ENCODE assay signal across 8 cellular contexts in genomic region chr1:93753766-93754763, GRCh38.
DNase-seq lines count a peak whose midpoint lies in the region; ATAC-seq, FAIRE-seq and TF ChIP-seq lines count a peak whose summit lies in the region.

No MANE protein-coding gene starts in this region.

- DNase-seq in GM04503 (ENCODE audit: low read depth) (peak; percentile 72), RPMI8226 (peak; percentile 6), endothelial cell of umbilical vein (ENCODE audit: low read depth, low spot score) (peak; percentile 80), neural crest cell (ENCODE audit: low read depth, low spot score) (no peak), small intestine (no peak), SHP77 treated with DMSO at 0.1 percent for 48 hours (lab: John Stamatoyannopoulos, UW) (no peak)
- DNase-seq in central memory CD4-positive, alpha-beta T cell = no peak

- intact Hi-C loops in endothelial cell of umbilical vein (cut with micrococcal nuclease) = loop anchor here (1.0 to 5.0 kb wide), 3 partner anchors 25 to 127 kb away; no protein-coding TSS in a partner anchor

- WGBS in small intestine, 3 donors = 59 to 86% (median 78%) methylated on average over 6 of the region's 6 CpGs

- peak overlapping the region; percentile 9 for H3K4me2 ChIP-seq in endothelial cell of umbilical vein (ENCODE audit: insufficient read depth, low read length)

- no TSS peak for BruUV-seq in endothelial cell of umbilical vein (replicated peaks; lab: Mats Ljungman, UMichigan)

- peaks cover 58% of the 10 kb centered on the region for H3K4me1 Mint-ChIP-seq in neural crest cell

- no peak for TF ChIP-seq POLR2A in endothelial cell of umbilical vein (IDR thresholded peaks at IDR 0.05; ENCODE audit: low read depth, low read length)

- H3K4me3 ChIP-seq in endothelial cell of umbilical vein (replicated peaks in 1 of 3; ENCODE audit: insufficient read depth in 1 of 3, low read depth in 1 of 3, low read length in 3 of 3) (no peak overlapping the region), small intestine (ENCODE audit: low read depth in 1 of 2, low read length in 2 of 2) (no peak overlapping the region)

- no peaks in the 10 kb centered on the region for H3K9me3 ChIP-seq in endothelial cell of umbilical vein (replicated peaks; ENCODE audit: control insufficient read depth, insufficient read depth, low read length)
- no peaks in the 10 kb centered on the region for H3K9me3 ChIP-seq in small intestine (ENCODE audit: control insufficient read depth, low read depth)

- no peaks in the 10 kb centered on the region for H3K79me2 ChIP-seq in endothelial cell of umbilical vein (ENCODE audit: control insufficient read depth, insufficient read depth, low read length)

- H3K4me1 ChIP-seq in endothelial cell of umbilical vein (ENCODE audit: control insufficient read depth, extremely low read depth, insufficient read depth, low read length) (peaks cover 17% of the 10 kb centered on the region), small intestine (ENCODE audit: control insufficient read depth in 2 of 2, insufficient read depth in 1 of 2, low read depth in 1 of 2, low read length in 1 of 2) (no peaks in the 10 kb centered on the region)

- CTCF ChIA-PET in endothelial cell of umbilical vein (lab: Charles Lee) = interaction anchor here (0.6 to 2.5 kb wide), 9 partner anchors 12 to 125 kb away, joined by 3 to 12 read pairs (median 3); no protein-coding TSS in a partner anchor

- dilution Hi-C loops in endothelial cell of umbilical vein (cut with MboI; ENCODE audit: extremely low pct_ligation_motif_present, low sequenced_read_pairs) = no loop called here

- H3K36me3 Mint-ChIP-seq in neural crest cell (ENCODE audit: low read depth) = no peaks in the 10 kb centered on the region

- H3K27ac Mint-ChIP-seq in neural crest cell (ENCODE audit: unreplicated experiment) = peak overlapping the region; percentile 43

- peak overlapping the region; percentile 80 for H3K27ac ChIP-seq in endothelial cell of umbilical vein (ENCODE audit: insufficient read depth, low read depth, low read length)
- H3K27ac ChIP-seq in small intestine (ENCODE audit: low read depth in 1 of 2, low read length in 1 of 2) = peak overlapping the region in 1 of 2 donors; percentile 5

- TF ChIP-seq CTCF in endothelial cell of umbilical vein (IDR thresholded peaks at IDR 0.05; ENCODE audit: extremely low read depth in 1 of 2, insufficient read depth in 1 of 2, low read depth in 1 of 2, low read length in 2 of 2) (no peak), neural crest cell (conservative IDR thresholded peaks at IDR 0.05) (no peak)

- POLR2A ChIA-PET in endothelial cell of umbilical vein (lab: Charles Lee) = no interaction called here

- H3K36me3 ChIP-seq in endothelial cell of umbilical vein (ENCODE audit: control insufficient read depth in 2 of 2, extremely low read depth in 1 of 2, insufficient read depth in 2 of 2, low read length in 2 of 2) (no peaks in the 10 kb centered on the region), small intestine (ENCODE audit: control insufficient read depth in 2 of 2, insufficient read depth in 2 of 2, low read length in 2 of 2) (no peaks in the 10 kb centered on the region)

- H3K9ac ChIP-seq in endothelial cell of umbilical vein (replicated peaks; ENCODE audit: extremely low read depth, insufficient read depth, low read length) = no peak overlapping the region

- H4K20me1 ChIP-seq in endothelial cell of umbilical vein (replicated peaks; ENCODE audit: control insufficient read depth, extremely low read depth, insufficient read depth, low read length) = no peaks in the 10 kb centered on the region

- peak overlapping the region; percentile 30 for H2AFZ ChIP-seq in endothelial cell of umbilical vein (ENCODE audit: low read depth, low read length)

- peak; percentile 93 for FAIRE-seq in endothelial cell of umbilical vein (lab: Jason Lieb, UNC)
- FAIRE-seq in small intestine (lab: Jason Lieb, UNC) = no peak

- peaks cover 4% of the 10 kb centered on the region for H3K9me3 Mint-ChIP-seq in neural crest cell

- H3K9me1 ChIP-seq in endothelial cell of umbilical vein (replicated peaks; ENCODE audit: control insufficient read depth, extremely low read depth, insufficient read depth, low read length) = no peaks in the 10 kb centered on the region

- H3K27me3 ChIP-seq in endothelial cell of umbilical vein (ENCODE audit: control insufficient read depth in 2 of 2, insufficient read depth in 2 of 2, low read length in 2 of 2) (no peaks in the 10 kb centered on the region), small intestine (ENCODE audit: control insufficient read depth in 2 of 2, insufficient read depth in 2 of 2, low read length in 2 of 2) (no peaks in the 10 kb centered on the region)

- H3K27me3 Mint-ChIP-seq in neural crest cell (ENCODE audit: low read depth) = no peaks in the 10 kb centered on the region

- H3K4me3 Mint-ChIP-seq in neural crest cell = no peak overlapping the region

- no peak for ATAC-seq in GM21423 (IDR thresholded peaks at IDR 0.05; ENCODE audit: unreplicated experiment)

TF ChIP-seq in endothelial cell of umbilical vein, 7 proteins besides CTCF, POLR2A, EP300 and RAD21:
- no peak for TF ChIP-seq MYC (IDR thresholded peaks at IDR 0.05; ENCODE audit: low read depth, low read length)
- TF ChIP-seq EZH2 (IDR thresholded peaks at IDR 0.05; ENCODE audit: borderline replicate concordance, low read depth, low read length, severe bottlenecking) = no peak
- peak; percentile 90 for TF ChIP-seq JUN (IDR thresholded peaks at IDR 0.05; ENCODE audit: borderline replicate concordance, insufficient read depth, insufficient read length, low read depth)
- TF ChIP-seq FOS (IDR thresholded peaks at IDR 0.05; ENCODE audit: borderline replicate concordance, insufficient read depth, low read length) = peak; percentile 62
- TF ChIP-seq GATA2 (IDR thresholded peaks at IDR 0.05; ENCODE audit: insufficient read depth, insufficient read length, low read depth, low read length) = peak; percentile 40
- no peak for TF ChIP-seq MAX (IDR thresholded peaks at IDR 0.05; ENCODE audit: insufficient read depth, insufficient read length)
- TF ChIP-seq POLR2AphosphoS5 (IDR thresholded peaks at IDR 0.05; ENCODE audit: insufficient read depth, low read depth, low read length) = no peak
TF ChIP-seq in endothelial cell of umbilical vein: peak in this region for 3.

Comparison
In these comparisons a context has a peak if more than half of its experiments do, and no peak if none do; other contexts are left out.
1. DNase-seq: peak in GM04503 (single experiment), RPMI8226 (single experiment) and endothelial cell of umbilical vein (single experiment); none in neural crest cell (single experiment), small intestine (single experiment), central memory CD4-positive, alpha-beta T cell (single experiment) and SHP77 treated with DMSO at 0.1 percent for 48 hours (single experiment).